In the genomic region with DNA sequence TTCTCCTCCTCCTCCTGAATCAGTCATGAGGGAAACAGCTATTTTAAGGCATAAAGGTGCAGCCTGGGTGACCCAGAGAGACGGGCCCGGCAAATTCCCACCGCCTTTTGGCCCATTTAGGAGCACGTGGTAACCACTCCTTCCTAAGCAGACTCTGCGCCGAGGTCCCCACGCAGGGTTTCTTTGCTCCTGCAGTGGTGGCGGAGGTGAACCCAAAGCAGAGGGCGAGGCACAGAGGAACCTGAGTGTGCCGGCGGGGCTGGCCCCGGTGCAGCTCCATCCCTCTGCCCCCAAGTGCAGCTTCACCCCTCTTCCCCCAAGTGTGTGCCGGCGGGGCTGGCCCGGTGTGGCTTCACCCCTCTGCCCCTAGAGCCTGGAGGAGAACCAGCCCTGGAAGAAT, we compare ENCODE assay signal across 33 cellular contexts. TPM values are rescaled to one million over a fixed set of nuclear protein-coding genes. Genes with fewer than 3 reads are reported as not detected.
"Had no signal": no experiment of that assay in that cellular context is flagged by ENCODE, and none has a peak within 500 bp of the region (broad histone marks: within the 10 kb centered on the region; RNA-seq: fewer than 3 reads in every experiment).

No MANE protein-coding gene starts in this region.

- ATAC-seq: activated CD4-positive, alpha-beta T cell treated with anti-CD3 and anti-CD28 coated beads for 36 hours; activated CD4-positive, CD25-positive, alpha-beta regulatory T cell treated with anti-CD3 and anti-CD28 coated beads, Interleukin-2, amount 50 U/mL, for 24 hours; activated CD8-positive, alpha-beta memory T cell treated with anti-CD3 and anti-CD28 coated beads, Interleukin-2, amount 10 ng/mL, durations not matched to agents 7 days and 5 days; activated CD8-positive, alpha-beta T cell treated with anti-CD3 and anti-CD28 coated beads, Interleukin-2, amount 10 ng/mL, durations not matched to agents 7 days and 5 days; activated naive CD4-positive, alpha-beta T cell treated with anti-CD3 and anti-CD28 coated beads, Interleukin-2, amount 50 U/mL, for 72 hours; activated T-cell treated with anti-CD3 and anti-CD28 coated beads, Interleukin-2, amount 50 U/mL, for 72 hours; esophagus mucosa; gastrocnemius medialis; T-helper 17 cell had no signal

- H3K27ac Mint-ChIP-seq: activated B cell treated with CpG ODN at 0.5 μM for 24 hours; activated CD4-positive, alpha-beta memory T cell treated with anti-CD3 and anti-CD28 coated beads for 36 hours; activated CD4-positive, alpha-beta T cell treated with anti-CD3 and anti-CD28 coated beads for 36 hours; activated CD4-positive, alpha-beta T cell treated with anti-CD3 and anti-CD28 coated beads, Interleukin-2, amount 10 ng/mL, durations not matched to agents 24 days and 14 days; activated CD8-positive, alpha-beta memory T cell treated with anti-CD3 and anti-CD28 coated beads, Interleukin-2, amount 10 ng/mL, durations not matched to agents 7 days and 5 days; activated CD8-positive, alpha-beta T cell treated with anti-CD3 and anti-CD28 coated beads, Interleukin-2, amount 10 ng/mL, durations not matched to agents 7 days and 5 days; activated naive CD4-positive, alpha-beta T cell treated with anti-CD3 and anti-CD28 coated beads, Interleukin-2, amount 10 ng/mL, durations not matched to agents 7 days and 5 days; activated naive CD4-positive, alpha-beta T cell treated with anti-CD3 and anti-CD28 coated beads, Interleukin-2, amount 50 U/mL, for 72 hours; activated naive CD8-positive, alpha-beta T cell treated with anti-CD3 and anti-CD28 coated beads, Interleukin-2, amount 10 ng/mL, durations not matched to agents 7 days and 5 days; activated T-cell treated with anti-CD3 and anti-CD28 coated beads, Interleukin-2, amount 50 U/mL, for 24 hours; activated T-cell treated with anti-CD3 and anti-CD28 coated beads, Interleukin-2, amount 50 U/mL, for 72 hours; dendritic cell treated with granulocyte-macrophage colony-stimulating factor and Interleukin-4, amounts not matched to agents 40 ng/mL and 50 ng/mL, for 4 days; endodermal cell; T-helper 17 cell; T-helper 2 cell treated with Interferon-gamma antibody and Interleukin-4, amounts not matched to agents 5 μg/mL and 100 μg/mL, for 36 hours had no signal

- DNase-seq: activated B cell treated with CpG ODN at 0.5 μM for 24 hours; activated CD4-positive, alpha-beta memory T cell treated with anti-CD3 and anti-CD28 coated beads for 36 hours; activated CD4-positive, alpha-beta T cell treated with anti-CD3 and anti-CD28 coated beads for 36 hours; activated CD4-positive, alpha-beta T cell treated with anti-CD3 and anti-CD28 coated beads, Interleukin-2, amount 10 ng/mL, durations not matched to agents 24 days and 14 days; activated CD8-positive, alpha-beta memory T cell treated with anti-CD3 and anti-CD28 coated beads, Interleukin-2, amount 10 ng/mL, durations not matched to agents 7 days and 5 days; activated CD8-positive, alpha-beta memory T cell treated with anti-CD3 and anti-CD28 coated beads, Interleukin-2, amount 50 U/mL, for 4 hours; activated CD8-positive, alpha-beta T cell treated with anti-CD3 and anti-CD28 coated beads, Interleukin-2, amount 10 ng/mL, durations not matched to agents 7 days and 5 days; activated gamma-delta T cell; activated naive CD4-positive, alpha-beta T cell; activated naive CD4-positive, alpha-beta T cell treated with anti-CD3 and anti-CD28 coated beads, Interleukin-2, amount 10 ng/mL, durations not matched to agents 7 days and 5 days; activated naive CD8-positive, alpha-beta T cell treated with anti-CD3 and anti-CD28 coated beads, Interleukin-2, amount 10 ng/mL, durations not matched to agents 7 days and 5 days; activated T-cell treated with anti-CD3 and anti-CD28 coated beads, Interleukin-2, amount 50 U/mL, for 24 hours; activated T-cell treated with anti-CD3 and anti-CD28 coated beads, Interleukin-2, amount 50 U/mL, for 72 hours; effector memory CD4-positive, alpha-beta T cell; endodermal cell; foreskin fibroblast; gastrocnemius medialis; T-helper 1 cell; T-helper 17 cell; T1000 had no signal

- H3K27ac ChIP-seq: ascending aorta, breast epithelium, cardiac muscle cell, coronary artery, gastrocnemius medialis, WERI-Rb-1 had no signal

- H3K27me3 ChIP-seq: ascending aorta, breast epithelium, cardiac muscle cell, dorsolateral prefrontal cortex had no signal

- H3K4me3 Mint-ChIP-seq: activated B cell treated with CpG ODN at 0.5 μM for 24 hours; activated CD4-positive, alpha-beta memory T cell treated with anti-CD3 and anti-CD28 coated beads for 36 hours; activated CD4-positive, alpha-beta T cell treated with anti-CD3 and anti-CD28 coated beads for 36 hours; activated CD4-positive, alpha-beta T cell treated with anti-CD3 and anti-CD28 coated beads, Interleukin-2, amount 10 ng/mL, durations not matched to agents 24 days and 14 days; activated CD8-positive, alpha-beta memory T cell treated with anti-CD3 and anti-CD28 coated beads, Interleukin-2, amount 10 ng/mL, durations not matched to agents 7 days and 5 days; activated CD8-positive, alpha-beta T cell treated with anti-CD3 and anti-CD28 coated beads, Interleukin-2, amount 10 ng/mL, durations not matched to agents 7 days and 5 days; activated naive CD4-positive, alpha-beta T cell treated with anti-CD3 and anti-CD28 coated beads, Interleukin-2, amount 10 ng/mL, durations not matched to agents 7 days and 5 days; activated naive CD8-positive, alpha-beta T cell treated with anti-CD3 and anti-CD28 coated beads, Interleukin-2, amount 10 ng/mL, durations not matched to agents 7 days and 5 days; activated T-cell treated with anti-CD3 and anti-CD28 coated beads, Interleukin-2, amount 50 U/mL, for 24 hours; activated T-cell treated with anti-CD3 and anti-CD28 coated beads, Interleukin-2, amount 50 U/mL, for 72 hours; brain; central memory CD8-positive, alpha-beta T cell; dendritic cell treated with granulocyte-macrophage colony-stimulating factor and Interleukin-4, amounts not matched to agents 40 ng/mL and 50 ng/mL, for 4 days; endodermal cell; T-helper 17 cell; T-helper 2 cell treated with Interferon-gamma antibody and Interleukin-4, amounts not matched to agents 5 μg/mL and 100 μg/mL, for 36 hours had no signal

- H3K4me1 ChIP-seq: ascending aorta, breast epithelium, gastrocnemius medialis had no signal

- H3K27me3 Mint-ChIP-seq: activated B cell treated with CpG ODN at 0.5 μM for 24 hours; activated CD4-positive, alpha-beta memory T cell treated with anti-CD3 and anti-CD28 coated beads for 36 hours; activated CD4-positive, alpha-beta T cell treated with anti-CD3 and anti-CD28 coated beads for 36 hours; activated CD4-positive, alpha-beta T cell treated with anti-CD3 and anti-CD28 coated beads, Interleukin-2, amount 10 ng/mL, durations not matched to agents 24 days and 14 days; activated CD8-positive, alpha-beta memory T cell treated with anti-CD3 and anti-CD28 coated beads, Interleukin-2, amount 10 ng/mL, durations not matched to agents 7 days and 5 days; activated naive CD4-positive, alpha-beta T cell treated with anti-CD3 and anti-CD28 coated beads, Interleukin-2, amount 10 ng/mL, durations not matched to agents 7 days and 5 days; activated naive CD8-positive, alpha-beta T cell treated with anti-CD3 and anti-CD28 coated beads, Interleukin-2, amount 10 ng/mL, durations not matched to agents 7 days and 5 days; activated T-cell treated with anti-CD3 and anti-CD28 coated beads, Interleukin-2, amount 50 U/mL, for 24 hours; central memory CD8-positive, alpha-beta T cell; T-helper 17 cell had no signal

- H3K9me3 Mint-ChIP-seq: activated B cell treated with CpG ODN at 0.5 μM for 24 hours; activated CD4-positive, alpha-beta memory T cell treated with anti-CD3 and anti-CD28 coated beads for 36 hours; activated CD4-positive, alpha-beta T cell treated with anti-CD3 and anti-CD28 coated beads, Interleukin-2, amount 10 ng/mL, durations not matched to agents 24 days and 14 days; activated naive CD4-positive, alpha-beta T cell treated with anti-CD3 and anti-CD28 coated beads, Interleukin-2, amount 10 ng/mL, durations not matched to agents 7 days and 5 days; activated naive CD4-positive, alpha-beta T cell treated with anti-CD3 and anti-CD28 coated beads, Interleukin-2, amount 50 U/mL, for 72 hours; activated naive CD8-positive, alpha-beta T cell treated with anti-CD3 and anti-CD28 coated beads, Interleukin-2, amount 10 ng/mL, durations not matched to agents 7 days and 5 days; activated T-cell treated with anti-CD3 and anti-CD28 coated beads, Interleukin-2, amount 50 U/mL, for 24 hours; activated T-cell treated with anti-CD3 and anti-CD28 coated beads, Interleukin-2, amount 50 U/mL, for 72 hours; brain; central memory CD8-positive, alpha-beta T cell; dendritic cell treated with granulocyte-macrophage colony-stimulating factor and Interleukin-4, amounts not matched to agents 40 ng/mL and 50 ng/mL, for 4 days; endodermal cell; T-helper 2 cell treated with Interferon-gamma antibody and Interleukin-4, amounts not matched to agents 5 μg/mL and 100 μg/mL, for 36 hours had no signal

- H3K36me3 Mint-ChIP-seq: activated CD4-positive, alpha-beta memory T cell treated with anti-CD3 and anti-CD28 coated beads for 36 hours; activated CD8-positive, alpha-beta memory T cell treated with anti-CD3 and anti-CD28 coated beads, Interleukin-2, amount 10 ng/mL, durations not matched to agents 7 days and 5 days; activated naive CD4-positive, alpha-beta T cell treated with anti-CD3 and anti-CD28 coated beads, Interleukin-2, amount 10 ng/mL, durations not matched to agents 7 days and 5 days; activated naive CD4-positive, alpha-beta T cell treated with anti-CD3 and anti-CD28 coated beads, Interleukin-2, amount 50 U/mL, for 72 hours; activated naive CD8-positive, alpha-beta T cell treated with anti-CD3 and anti-CD28 coated beads, Interleukin-2, amount 10 ng/mL, durations not matched to agents 7 days and 5 days; brain had no signal

- H3K36me3 ChIP-seq: ascending aorta, breast epithelium, cardiac muscle cell, gastrocnemius medialis, WERI-Rb-1 had no signal

- H3K4me1 Mint-ChIP-seq: endodermal cell had no signal

- H3K4me3 ChIP-seq: ascending aorta, breast epithelium, cardiac muscle cell, coronary artery, dorsolateral prefrontal cortex, gastrocnemius medialis had no signal

- H3K9me3 ChIP-seq: ascending aorta, breast epithelium, gastrocnemius medialis had no signal

RNA-seq across cellular contexts. Expression of a gene that starts 50.6 kb away (rescaled TPM):
- total RNA-seq: ascending aorta had no signal
